Comparison of ENCODE assay signal across 8 cellular contexts in genomic region chr10:12264204-12264908, GRCh38.
DNase-seq lines count a peak whose midpoint lies in the region; ATAC-seq and TF ChIP-seq lines count a peak whose summit lies in the region.

No MANE protein-coding gene starts in this region.

- in situ Hi-C loops in Panc1 (cut with HindIII; ENCODE audit: low pct_unique_long_range_greater_than_20kb, low sequenced_read_pairs): no loop called here

- no peaks in the 10 kb centered on the region for H3K27me3 ChIP-seq in Panc1 (ENCODE audit: control insufficient read depth, insufficient read depth, low read length)
- H3K27me3 ChIP-seq in stomach: no peaks in the 10 kb centered on the region

- H3K36me3 ChIP-seq in Panc1 (ENCODE audit: control insufficient read depth, insufficient read depth, low read length) (no peaks in the 10 kb centered on the region), stomach (no peaks in the 10 kb centered on the region)

- H3K4me3 ChIP-seq in Panc1 (ENCODE audit: low read depth in 2 of 2, low read length in 2 of 2) (peak overlapping the region; percentile 32 to 57), fibroblast of the aortic adventitia (ENCODE audit: low read depth, low read length) (peak overlapping the region; percentile 50), stomach (peak overlapping the region; percentile 30 to 42 (median 41))

- peaks cover 1% of the 10 kb centered on the region for H3K36me3 Mint-ChIP-seq in IgD-negative memory B cell
- no peaks in the 10 kb centered on the region for H3K36me3 Mint-ChIP-seq in activated T-helper 2 cell treated with anti-CD3 and anti-CD28 coated beads, Interferon-gamma antibody, Interleukin-2, Interleukin-4, amounts not matched to agents 10 μg/mL and 5 μg/mL and 100 μg/mL, durations not matched to agents 14 hours and 24 hours and 36 hours (ENCODE audit: low read depth)
- no peaks in the 10 kb centered on the region for H3K36me3 Mint-ChIP-seq in neural crest cell (ENCODE audit: low read depth)

- H3K4me3 Mint-ChIP-seq in IgD-negative memory B cell (peak overlapping the region; percentile 77 to 95 (median 89)), neural crest cell (peak overlapping the region; percentile 41)
- peak overlapping the region; percentile 75 for H3K4me3 Mint-ChIP-seq in activated T-helper 2 cell treated with anti-CD3 and anti-CD28 coated beads, Interferon-gamma antibody, Interleukin-2, Interleukin-4, amounts not matched to agents 10 μg/mL and 5 μg/mL and 100 μg/mL, durations not matched to agents 14 hours and 24 hours and 36 hours (ENCODE audit: low read depth)

- no peak for TF ChIP-seq EP300 in stomach (IDR thresholded peaks at IDR 0.05)

- H3K4me1 ChIP-seq in Panc1 (ENCODE audit: control insufficient read depth, insufficient read depth, low read length) (no peaks in the 10 kb centered on the region), stomach (peaks cover 9 to 29% (median 15%) of the 10 kb centered on the region in 4 donors)

- TF ChIP-seq CTCF in Panc1 (IDR thresholded peaks at IDR 0.05) (peak; percentile 91), fibroblast of the aortic adventitia (IDR thresholded peaks at IDR 0.05; ENCODE audit: insufficient read depth, low read length) (peak; percentile 81), neural crest cell (conservative IDR thresholded peaks at IDR 0.05) (peak; percentile 83), stomach (IDR thresholded peaks at IDR 0.05) (peak in 5 of 7 experiments; percentile 32 to 85 (median 72))

- 22 to 27% (median 23%) methylated on average over 30 of the region's 30 CpGs for WGBS in stomach, 5 donors

- no peak for TF ChIP-seq POLR2A in stomach (IDR thresholded peaks at IDR 0.05)

- CTCF ChIA-PET in Panc1 (lab: Charles Lee): interaction anchor here (1.0 kb wide), 2 partner anchors 392 to 446 kb away, joined by 7 to 13 read pairs; no protein-coding TSS in a partner anchor

- H3K27ac Mint-ChIP-seq in IgD-negative memory B cell (peak overlapping the region; percentile 98 to 100 (median 100)), neural crest cell (ENCODE audit: unreplicated experiment) (no peak overlapping the region)
- peak overlapping the region; percentile 85 for H3K27ac Mint-ChIP-seq in activated T-helper 2 cell treated with anti-CD3 and anti-CD28 coated beads, Interferon-gamma antibody, Interleukin-2, Interleukin-4, amounts not matched to agents 10 μg/mL and 5 μg/mL and 100 μg/mL, durations not matched to agents 14 hours and 24 hours and 36 hours

- H3K27me3 Mint-ChIP-seq in IgD-negative memory B cell (no peaks in the 10 kb centered on the region), neural crest cell (ENCODE audit: low read depth) (no peaks in the 10 kb centered on the region)
- no peaks in the 10 kb centered on the region for H3K27me3 Mint-ChIP-seq in activated T-helper 2 cell treated with anti-CD3 and anti-CD28 coated beads, Interferon-gamma antibody, Interleukin-2, Interleukin-4, amounts not matched to agents 10 μg/mL and 5 μg/mL and 100 μg/mL, durations not matched to agents 14 hours and 24 hours and 36 hours (ENCODE audit: low read depth)

- intact Hi-C loops in Panc1 (cut with micrococcal nuclease; ENCODE audit: unreplicated experiment) (loop anchor here (2.0 to 5.0 kb wide), 2 partner anchors 393 to 446 kb away; no protein-coding TSS in a partner anchor), stomach (cut with DNase I; ENCODE audit: low total_unique reads) (loop anchor here (10.0 kb wide), 1 partner anchor 450 kb away; no protein-coding TSS in a partner anchor)
- intact Hi-C loops in activated T-helper 2 cell treated with anti-CD3 and anti-CD28 coated beads, Interferon-gamma antibody, Interleukin-2, Interleukin-4, amounts not matched to agents 10 μg/mL and 5 μg/mL and 100 μg/mL, durations not matched to agents 14 hours and 24 hours and 36 hours (cut with micrococcal nuclease): loop anchor here (1.0 to 10.0 kb wide), 6 partner anchors 84 to 447 kb away; partner anchors contain the start of gene CAMK1D

- H3K9me3 Mint-ChIP-seq in IgD-negative memory B cell (no peaks in the 10 kb centered on the region), neural crest cell (no peaks in the 10 kb centered on the region)
- H3K9me3 Mint-ChIP-seq in activated T-helper 2 cell treated with anti-CD3 and anti-CD28 coated beads, Interferon-gamma antibody, Interleukin-2, Interleukin-4, amounts not matched to agents 10 μg/mL and 5 μg/mL and 100 μg/mL, durations not matched to agents 14 hours and 24 hours and 36 hours: no peaks in the 10 kb centered on the region

- H3K27ac ChIP-seq in Panc1 (ENCODE audit: low read length) (no peak overlapping the region), stomach (peak overlapping the region in 3 of 5 donors; percentile 58 to 77 (median 61))

- POLR2A ChIA-PET in Panc1 (lab: Charles Lee): no interaction called here

- peak; percentile 89 for ATAC-seq in GM21619 (IDR thresholded peaks at IDR 0.05; ENCODE audit: unreplicated experiment)
- peak; percentile 95 for ATAC-seq in Panc1

- peak; percentile 74 for DNase-seq in DMS79 treated with DMSO at 0.1 percent for 48 hours (lab: John Stamatoyannopoulos, UW)
- DNase-seq in Panc1 (ENCODE audit: low read depth, low spot score): no peak
- peak; percentile 56 for DNase-seq in activated T-helper 2 cell treated with anti-CD3 and anti-CD28 coated beads, Interferon-gamma antibody, Interleukin-2, Interleukin-4, amounts not matched to agents 10 μg/mL and 5 μg/mL and 100 μg/mL, durations not matched to agents 14 hours and 24 hours and 36 hours (ENCODE audit: low spot score)
- DNase-seq in fibroblast of the aortic adventitia (ENCODE audit: low read depth): peak; percentile 73
- DNase-seq in neural crest cell (ENCODE audit: low read depth, low spot score): peak; percentile 74
- peak; percentile 74 for DNase-seq in stomach

- H3K4me1 Mint-ChIP-seq in IgD-negative memory B cell (peaks cover 26 to 34% (median 27%) of the 10 kb centered on the region in 3 donors), neural crest cell (peaks cover 7% of the 10 kb centered on the region)
- peaks cover 17% of the 10 kb centered on the region for H3K4me1 Mint-ChIP-seq in activated T-helper 2 cell treated with anti-CD3 and anti-CD28 coated beads, Interferon-gamma antibody, Interleukin-2, Interleukin-4, amounts not matched to agents 10 μg/mL and 5 μg/mL and 100 μg/mL, durations not matched to agents 14 hours and 24 hours and 36 hours (ENCODE audit: low read depth)

- H3K9me3 ChIP-seq in Panc1 (ENCODE audit: control insufficient read depth, insufficient read depth, low read depth, low read length) (no peaks in the 10 kb centered on the region), stomach (no peaks in the 10 kb centered on the region)

- no TSS peak for BruUV-seq in Panc1 (replicated peaks; lab: Mats Ljungman, UMichigan)
